8 cellular contexts compared by ENCODE assay signal in the genomic region with DNA sequence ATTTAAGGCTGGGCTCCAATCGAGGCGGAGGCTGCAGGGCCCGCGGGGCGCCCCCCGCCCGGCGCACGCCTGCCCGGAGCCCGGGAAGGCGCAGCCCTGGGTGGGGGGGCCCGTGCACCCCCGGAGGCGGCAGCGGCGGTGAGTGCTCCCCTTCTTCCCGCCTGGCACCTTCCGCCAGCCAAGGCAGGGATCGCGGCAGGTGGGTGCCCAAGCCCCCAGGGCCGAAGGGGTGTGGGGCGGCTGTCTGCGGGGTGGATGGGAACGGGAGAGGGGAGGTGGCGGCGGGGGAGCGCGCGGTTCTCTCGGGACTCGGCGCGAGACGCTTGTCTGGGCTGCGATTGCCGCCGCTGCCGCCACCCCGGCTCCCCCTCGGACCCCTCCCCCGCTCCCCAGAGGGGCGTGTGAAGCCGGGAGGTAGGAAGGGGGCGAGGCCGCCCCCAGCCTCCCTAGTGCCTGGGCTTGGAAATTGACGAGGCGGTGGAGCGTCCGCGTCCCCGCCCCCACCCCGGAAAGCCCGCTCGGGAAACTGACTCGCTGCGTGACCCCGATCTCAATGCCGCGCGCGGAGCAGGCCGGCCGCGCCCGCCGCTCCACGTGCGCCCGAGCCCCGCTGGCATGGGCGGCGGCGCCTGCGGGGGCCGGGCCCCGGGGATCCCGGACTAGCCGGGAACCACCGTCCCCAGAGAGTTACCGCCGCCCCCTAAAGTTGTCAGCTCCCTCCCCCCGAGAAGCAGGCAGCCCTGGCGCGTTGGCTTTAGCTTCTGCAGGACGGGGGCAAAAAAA.
A peak's percentile ranks its signal among the peaks of the same experiment; 100 is the strongest.
DNase-seq lines count a peak whose midpoint lies in the region; ATAC-seq and TF ChIP-seq lines count a peak whose summit lies in the region.

No MANE protein-coding gene starts in this region.

- H3K9me3 Mint-ChIP-seq in endodermal cell: no peaks in the 10 kb centered on the region

- no peaks in the 10 kb centered on the region for H3K9me3 ChIP-seq in endodermal cell (ENCODE audit: control insufficient read depth, low read length)
- H3K9me3 ChIP-seq in muscle layer of duodenum (ENCODE audit: control insufficient read depth in 1 of 2, low read length in 2 of 2): no peaks in the 10 kb centered on the region

- no peaks in the 10 kb centered on the region for H3K36me3 Mint-ChIP-seq in endodermal cell (ENCODE audit: low read depth)

- H3K4me3 ChIP-seq in endodermal cell (ENCODE audit: low read length): peak overlapping the region; percentile 96
- H3K4me3 ChIP-seq in muscle layer of duodenum (ENCODE audit: low read depth in 1 of 2, low read length in 2 of 2): peak overlapping the region; percentile 67 to 93

- H3K4me1 ChIP-seq in endodermal cell (ENCODE audit: control insufficient read depth, insufficient read depth, low read length) (peaks cover 18% of the 10 kb centered on the region), muscle layer of duodenum (ENCODE audit: control insufficient read depth in 1 of 2, insufficient read depth in 2 of 2, low read length in 2 of 2) (peaks cover 4 to 18% of the 10 kb centered on the region in 2 donors)

- ATAC-seq in HG02943 (IDR thresholded peaks at IDR 0.05; ENCODE audit: low read depth, unreplicated experiment): peak; percentile 28
- ATAC-seq in SK-N-SH treated with all-trans-retinoic acid at 6 μM for 48 hours: peak; percentile 6
- ATAC-seq in GM18873 (IDR thresholded peaks at IDR 0.05; ENCODE audit: low FRiP score, unreplicated experiment): no peak

- peaks cover 41% of the 10 kb centered on the region for H3K4me1 Mint-ChIP-seq in endodermal cell

- 0% methylated on average over 26 to 81 of the region's 86 CpGs for WGBS in endodermal cell (ENCODE audit: insufficient coverage in 1 of 2, insufficient read length in 1 of 2), 2 experiments

- no peak overlapping the region for H3K27ac ChIP-seq in endodermal cell (ENCODE audit: low read depth, low read length)
- H3K27ac ChIP-seq in muscle layer of duodenum (ENCODE audit: low read length): no peak overlapping the region

- peak; percentile 27 to 37 for DNase-seq in stimulated activated CD4-positive, alpha-beta T cell treated with anti-CD3 and anti-CD28 coated beads, Interleukin-2, amount 100 ng/mL, for 24 hours
- DNase-seq in stimulated activated CD4-positive, alpha-beta T cell treated with anti-CD3 and anti-CD28 coated beads, Interleukin-4, amount 100 ng/mL, for 24 hours: no peak
- DNase-seq in endodermal cell (peak; percentile 78), NCI-H2081 (lab: John Stamatoyannopoulos, UW) (no peak)

- H3K27me3 ChIP-seq in endodermal cell (ENCODE audit: control insufficient read depth, insufficient read depth, low read length, poor library complexity, severe bottlenecking): no peaks in the 10 kb centered on the region
- no peaks in the 10 kb centered on the region for H3K27me3 ChIP-seq in muscle layer of duodenum (ENCODE audit: low read depth, low read length)

- no peak for TF ChIP-seq CTCF in endodermal cell (conservative IDR thresholded peaks at IDR 0.05)

- H3K9ac ChIP-seq in endodermal cell (ENCODE audit: extremely low read depth, low read length, poor library complexity, severe bottlenecking): peak overlapping the region; percentile 73

- H3K4me3 Mint-ChIP-seq in endodermal cell: peak overlapping the region; percentile 81

- H3K27ac Mint-ChIP-seq in endodermal cell: peak overlapping the region; percentile 58

- no peaks in the 10 kb centered on the region for H3K27me3 Mint-ChIP-seq in endodermal cell (ENCODE audit: insufficient read depth)

- H3K36me3 ChIP-seq in endodermal cell (ENCODE audit: control insufficient read depth, insufficient read depth, low read length): no peaks in the 10 kb centered on the region
- H3K36me3 ChIP-seq in muscle layer of duodenum (ENCODE audit: control insufficient read depth in 1 of 2, insufficient read depth in 2 of 2, low read length in 2 of 2): no peaks in the 10 kb centered on the region

TF ChIP-seq in SK-N-SH treated with all-trans-retinoic acid at 6 μM for 48 hours, 23 proteins besides CTCF, POLR2A, EP300 and RAD21:
- TF ChIP-seq OSR1 (CRISPR knock-in tag; IDR thresholded peaks at IDR 0.05) (no peak), ZNF565 (CRISPR knock-in tag; conservative IDR thresholded peaks at IDR 0.05; ENCODE audit: low read depth) (no peak), ZFP30 (CRISPR knock-in tag; IDR thresholded peaks at IDR 0.05) (no peak), ZNF70 (CRISPR knock-in tag; IDR thresholded peaks at IDR 0.05) (no peak), ESRRG (CRISPR knock-in tag; IDR thresholded peaks at IDR 0.05) (no peak), RARB (CRISPR knock-in tag; IDR thresholded peaks at IDR 0.05) (no peak), PPARA (CRISPR knock-in tag; IDR thresholded peaks at IDR 0.05; ENCODE audit: borderline replicate concordance) (no peak), ZFP3 (CRISPR knock-in tag; IDR thresholded peaks at IDR 0.05) (no peak), ISL1 (CRISPR knock-in tag; IDR thresholded peaks at IDR 0.05) (no peak), ZC3H10 (CRISPR knock-in tag; IDR thresholded peaks at IDR 0.05) (no peak), ARNTL (CRISPR knock-in tag; IDR thresholded peaks at IDR 0.05; ENCODE audit: borderline replicate concordance, low read depth) (no peak)
- TF ChIP-seq, protein P1, sequence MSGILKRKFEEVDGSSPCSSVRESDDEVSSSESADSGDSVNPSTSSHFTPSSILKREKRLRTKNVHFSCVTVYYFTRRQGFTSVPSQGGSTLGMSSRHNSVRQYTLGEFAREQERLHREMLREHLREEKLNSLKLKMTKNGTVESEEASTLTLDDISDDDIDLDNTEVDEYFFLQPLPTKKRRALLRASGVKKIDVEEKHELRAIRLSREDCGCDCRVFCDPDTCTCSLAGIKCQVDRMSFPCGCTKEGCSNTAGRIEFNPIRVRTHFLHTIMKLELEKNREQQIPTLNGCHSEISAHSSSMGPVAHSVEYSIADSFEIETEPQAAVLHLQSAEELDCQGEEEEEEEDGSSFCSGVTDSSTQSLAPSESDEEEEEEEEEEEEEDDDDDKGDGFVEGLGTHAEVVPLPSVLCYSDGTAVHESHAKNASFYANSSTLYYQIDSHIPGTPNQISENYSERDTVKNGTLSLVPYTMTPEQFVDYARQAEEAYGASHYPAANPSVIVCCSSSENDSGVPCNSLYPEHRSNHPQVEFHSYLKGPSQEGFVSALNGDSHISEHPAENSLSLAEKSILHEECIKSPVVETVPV (CRISPR knock-in tag; IDR thresholded peaks at IDR 0.05): no peak
TF ChIP-seq in SK-N-SH treated with all-trans-retinoic acid at 6 μM for 48 hours: peak in this region for 0.

Comparison
In these comparisons a context has a peak if more than half of its experiments do, and no peak if none do; other contexts are left out.
1. DNase-seq: peak in stimulated activated CD4-positive, alpha-beta T cell treated with anti-CD3 and anti-CD28 coated beads, Interleukin-2, amount 100 ng/mL, for 24 hours (2 of 2) and endodermal cell (single experiment); none in stimulated activated CD4-positive, alpha-beta T cell treated with anti-CD3 and anti-CD28 coated beads, Interleukin-4, amount 100 ng/mL, for 24 hours (single experiment) and NCI-H2081 (0 of 2).